ENCODE assay signal across 1 cellular context in the genomic region with DNA sequence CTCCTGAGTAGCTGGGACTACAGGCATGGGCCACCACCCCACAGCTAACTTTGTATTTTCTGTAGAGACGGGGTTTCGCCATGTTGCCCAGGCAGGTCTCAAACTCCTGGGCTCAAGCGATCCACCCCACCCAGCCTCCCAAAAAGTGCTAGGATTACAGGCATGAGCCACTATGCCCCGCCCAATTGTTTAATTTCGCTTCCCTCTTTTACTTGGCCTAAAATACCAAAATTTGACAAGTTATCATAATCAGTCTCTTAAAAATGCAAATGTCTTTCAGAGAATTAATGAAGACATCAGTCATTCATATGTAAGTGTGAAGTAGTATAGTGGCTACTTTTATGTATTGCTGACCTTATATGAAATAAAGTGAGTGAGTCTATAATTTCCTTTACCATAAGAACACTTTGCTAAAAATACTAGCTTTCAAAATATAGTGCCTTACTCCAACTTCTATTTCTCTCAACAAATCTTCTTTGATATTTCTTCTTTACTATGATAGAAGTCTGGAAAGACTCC.
TF ChIP-seq lines count a peak whose summit lies in the region.

No MANE protein-coding gene starts in this region.

TF ChIP-seq in K562, 482 proteins besides CTCF, POLR2A, EP300 and RAD21:
- TF ChIP-seq FOXJ2 (tag; IDR thresholded peaks at IDR 0.05) = no peak
- no peak for TF ChIP-seq FUS (optimal IDR thresholded peaks at IDR 0.05; ENCODE audit: low read depth, low read length)
- no peak for TF ChIP-seq EZH2 (IDR thresholded peaks at IDR 0.05; ENCODE audit: borderline replicate concordance, low read depth, low read length)
- TF ChIP-seq, protein P1, sequence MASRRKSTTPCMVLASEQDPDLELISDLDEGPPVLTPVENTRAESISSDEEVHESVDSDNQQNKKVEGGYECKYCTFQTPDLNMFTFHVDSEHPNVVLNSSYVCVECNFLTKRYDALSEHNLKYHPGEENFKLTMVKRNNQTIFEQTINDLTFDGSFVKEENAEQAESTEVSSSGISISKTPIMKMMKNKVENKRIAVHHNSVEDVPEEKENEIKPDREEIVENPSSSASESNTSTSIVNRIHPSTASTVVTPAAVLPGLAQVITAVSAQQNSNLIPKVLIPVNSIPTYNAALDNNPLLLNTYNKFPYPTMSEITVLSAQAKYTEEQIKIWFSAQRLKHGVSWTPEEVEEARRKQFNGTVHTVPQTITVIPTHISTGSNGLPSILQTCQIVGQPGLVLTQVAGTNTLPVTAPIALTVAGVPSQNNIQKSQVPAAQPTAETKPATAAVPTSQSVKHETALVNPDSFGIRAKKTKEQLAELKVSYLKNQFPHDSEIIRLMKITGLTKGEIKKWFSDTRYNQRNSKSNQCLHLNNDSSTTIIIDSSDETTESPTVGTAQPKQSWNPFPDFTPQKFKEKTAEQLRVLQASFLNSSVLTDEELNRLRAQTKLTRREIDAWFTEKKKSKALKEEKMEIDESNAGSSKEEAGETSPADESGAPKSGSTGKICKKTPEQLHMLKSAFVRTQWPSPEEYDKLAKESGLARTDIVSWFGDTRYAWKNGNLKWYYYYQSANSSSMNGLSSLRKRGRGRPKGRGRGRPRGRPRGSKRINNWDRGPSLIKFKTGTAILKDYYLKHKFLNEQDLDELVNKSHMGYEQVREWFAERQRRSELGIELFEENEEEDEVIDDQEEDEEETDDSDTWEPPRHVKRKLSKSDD (conservative IDR thresholded peaks at IDR 0.05; ENCODE audit: low read length) = no peak
- TF ChIP-seq KLF16 (IDR thresholded peaks at IDR 0.05) = no peak
- no peak for TF ChIP-seq BACH1 (tag; IDR thresholded peaks at IDR 0.05)
